10 cellular contexts compared by ENCODE assay signal in the genomic region with DNA sequence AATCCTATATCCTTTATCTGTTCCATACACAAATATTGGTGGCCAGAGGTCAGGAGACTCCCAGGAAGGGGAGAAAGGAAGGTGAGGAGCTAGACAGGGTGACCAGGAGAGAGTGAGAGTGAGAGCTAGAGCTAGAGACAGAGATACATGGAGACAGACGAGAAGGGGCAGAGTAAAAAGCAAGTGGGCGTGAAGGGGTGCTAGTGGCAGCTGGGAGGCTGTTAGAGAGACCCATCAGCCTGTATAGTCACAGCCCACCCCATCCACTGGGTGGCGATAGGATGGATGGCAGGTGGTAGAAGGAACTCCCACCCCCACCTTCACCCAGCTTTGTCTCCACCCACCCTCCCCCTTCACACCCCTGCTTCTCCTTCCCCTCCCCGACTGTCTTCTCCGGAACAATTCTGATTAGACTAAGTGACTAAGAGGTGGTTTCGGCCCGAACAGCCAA. TPM values are rescaled to one million over a fixed set of nuclear protein-coding genes. Genes with fewer than 3 reads are reported as not detected.
A peak's percentile ranks its signal among the peaks of the same experiment; 100 is the strongest.
DNase-seq lines count a peak whose midpoint lies in the region; ATAC-seq lines count a peak whose summit lies in the region.
"Had no signal": no experiment of that assay in that cellular context is flagged by ENCODE, and none has a peak within 500 bp of the region (broad histone marks: within the 10 kb centered on the region; RNA-seq: fewer than 3 reads in every experiment).

No MANE protein-coding gene starts in this region.

- peak; percentile 18 for ATAC-seq in activated CD4-positive, alpha-beta T cell treated with anti-CD3 and anti-CD28 coated beads for 36 hours
- ATAC-seq in stimulated activated naive CD8-positive, alpha-beta T cell treated with anti-CD3 and anti-CD28 coated beads, Interleukin-15, Interleukin-2, amounts not matched to agents 100 U/mL and 50 U/mL, for 24 hours = peak; percentile 33
- ATAC-seq in HG03457 (IDR thresholded peaks at IDR 0.05; ENCODE audit: unreplicated experiment) (no peak), GM19455 (IDR thresholded peaks at IDR 0.05; ENCODE audit: unreplicated experiment) (no peak), HG02970 (IDR thresholded peaks at IDR 0.05; ENCODE audit: low FRiP score, unreplicated experiment) (no peak)

- POLR2A ChIA-PET in activated CD4-positive, alpha-beta T cell treated with anti-CD3 and anti-CD28 coated beads for 36 hours (lab: Charles Lee) = no interaction called here

- H3K27me3 Mint-ChIP-seq in activated CD4-positive, alpha-beta T cell treated with anti-CD3 and anti-CD28 coated beads for 36 hours = peaks cover 4% of the 10 kb centered on the region
- H3K27me3 Mint-ChIP-seq in activated CD4-positive, alpha-beta T cell treated with anti-CD3 and anti-CD28 coated beads, Interleukin-2, amount 10 ng/mL, durations not matched to agents 24 days and 14 days = peaks cover 5% of the 10 kb centered on the region

- no peaks in the 10 kb centered on the region for H3K9me3 Mint-ChIP-seq in activated CD4-positive, alpha-beta T cell treated with anti-CD3 and anti-CD28 coated beads for 36 hours (ENCODE audit: low read depth)
- H3K9me3 Mint-ChIP-seq in activated CD4-positive, alpha-beta T cell treated with anti-CD3 and anti-CD28 coated beads, Interleukin-2, amount 10 ng/mL, durations not matched to agents 24 days and 14 days = no peaks in the 10 kb centered on the region
- H3K9me3 Mint-ChIP-seq: IgD-negative memory B cell had no signal

- CTCF ChIA-PET in activated CD4-positive, alpha-beta T cell treated with anti-CD3 and anti-CD28 coated beads for 36 hours (lab: Charles Lee) = interaction anchor here (0.7 to 2.6 kb wide), 4 partner anchors 26 to 153 kb away, joined by 3 to 8 read pairs (median 4); no protein-coding TSS in a partner anchor

- H3K27ac ChIP-seq in angular gyrus (ENCODE audit: low read depth, low read length) = peak overlapping the region; percentile 32
- H3K27ac ChIP-seq: SJCRH30 had no signal

- peaks cover 15% of the 10 kb centered on the region for H3K4me1 Mint-ChIP-seq in activated CD4-positive, alpha-beta T cell treated with anti-CD3 and anti-CD28 coated beads for 36 hours
- peaks cover 23% of the 10 kb centered on the region for H3K4me1 Mint-ChIP-seq in activated CD4-positive, alpha-beta T cell treated with anti-CD3 and anti-CD28 coated beads, Interleukin-2, amount 10 ng/mL, durations not matched to agents 24 days and 14 days

- H3K36me3 Mint-ChIP-seq in activated CD4-positive, alpha-beta T cell treated with anti-CD3 and anti-CD28 coated beads for 36 hours (ENCODE audit: low read depth) = no peaks in the 10 kb centered on the region
- no peaks in the 10 kb centered on the region for H3K36me3 Mint-ChIP-seq in activated CD4-positive, alpha-beta T cell treated with anti-CD3 and anti-CD28 coated beads, Interleukin-2, amount 10 ng/mL, durations not matched to agents 24 days and 14 days (ENCODE audit: low read depth)
- H3K36me3 Mint-ChIP-seq: IgD-negative memory B cell had no signal

- DNase-seq in activated CD4-positive, alpha-beta T cell treated with anti-CD3 and anti-CD28 coated beads for 36 hours = peak; percentile 47
- no peak for DNase-seq in activated CD4-positive, alpha-beta T cell treated with anti-CD3 and anti-CD28 coated beads, Interleukin-2, amount 10 ng/mL, durations not matched to agents 24 days and 14 days
- peak; percentile 73 for DNase-seq in NCI-H1694 (lab: John Stamatoyannopoulos, UW)
- peak; percentile 35 for DNase-seq in stimulated activated naive CD8-positive, alpha-beta T cell treated with anti-CD3 and anti-CD28 coated beads, Interleukin-15, Interleukin-2, amounts not matched to agents 100 U/mL and 50 U/mL, for 24 hours

- no peak overlapping the region for H3K4me3 Mint-ChIP-seq in activated CD4-positive, alpha-beta T cell treated with anti-CD3 and anti-CD28 coated beads for 36 hours
- H3K4me3 Mint-ChIP-seq in activated CD4-positive, alpha-beta T cell treated with anti-CD3 and anti-CD28 coated beads, Interleukin-2, amount 10 ng/mL, durations not matched to agents 24 days and 14 days = no peak overlapping the region
- H3K4me3 Mint-ChIP-seq: IgD-negative memory B cell had no signal

- H3K27ac Mint-ChIP-seq in activated CD4-positive, alpha-beta T cell treated with anti-CD3 and anti-CD28 coated beads for 36 hours = no peak overlapping the region
- no peak overlapping the region for H3K27ac Mint-ChIP-seq in activated CD4-positive, alpha-beta T cell treated with anti-CD3 and anti-CD28 coated beads, Interleukin-2, amount 10 ng/mL, durations not matched to agents 24 days and 14 days
- H3K27ac Mint-ChIP-seq: IgD-negative memory B cell had no signal

- intact Hi-C loops in activated CD4-positive, alpha-beta T cell treated with anti-CD3 and anti-CD28 coated beads for 36 hours (cut with DNase I, micrococcal nuclease) = no loop called here
- intact Hi-C loops in activated CD4-positive, alpha-beta T cell treated with anti-CD3 and anti-CD28 coated beads, Interleukin-2, amount 10 ng/mL, durations not matched to agents 24 days and 14 days (cut with micrococcal nuclease) = no loop called here

RNA-seq across cellular contexts. Expression of gene PCDH1, which starts 32.8 kb away (rescaled TPM):
- not detected for total RNA-seq in activated CD4-positive, alpha-beta T cell treated with anti-CD3 and anti-CD28 coated beads for 36 hours
- total RNA-seq in activated CD4-positive, alpha-beta T cell treated with anti-CD3 and anti-CD28 coated beads, Interleukin-2, amount 10 ng/mL, durations not matched to agents 24 days and 14 days = 0.17 TPM in 1 of 2 replicates, not detected in the other

Comparison
In these comparisons a context has a peak if more than half of its experiments do, and no peak if none do; other contexts are left out.
1. ATAC-seq: peak in activated CD4-positive, alpha-beta T cell treated with anti-CD3 and anti-CD28 coated beads for 36 hours (single experiment) and stimulated activated naive CD8-positive, alpha-beta T cell treated with anti-CD3 and anti-CD28 coated beads, Interleukin-15, Interleukin-2, amounts not matched to agents 100 U/mL and 50 U/mL, for 24 hours (single experiment); none in HG03457 (single experiment), GM19455 (single experiment) and HG02970 (single experiment).